In genomic region chr20:45592574-45593189, GRCh38 we compare ENCODE assay signal across 8 cellular contexts. TPM values are rescaled to one million over a fixed set of nuclear protein-coding genes. Genes with fewer than 3 reads are reported as not detected.
DNase-seq lines count a peak whose midpoint lies in the region; ATAC-seq and TF ChIP-seq lines count a peak whose summit lies in the region.

No MANE protein-coding gene starts in this region.

- peaks cover 0 to 7% of the 10 kb centered on the region in 2 experiments; a peak in 2 of 4 replicates for H3K4me1 ChIP-seq in HCT116 (ENCODE audit: control insufficient read depth in 1 of 2, insufficient read depth in 2 of 2, low read length in 2 of 2)
- H3K4me1 ChIP-seq in OCI-LY3 (ENCODE audit: low read length): no peaks in the 10 kb centered on the region

- TF ChIP-seq RAD21 in HCT116 (IDR thresholded peaks at IDR 0.05; ENCODE audit: low read depth) (peak; percentile 94), neural cell (conservative IDR thresholded peaks at IDR 0.05) (no peak)

- H3K4me3 ChIP-seq in HCT116 (replicated peaks in 1 of 2; ENCODE audit: low read depth in 1 of 2, low read length in 2 of 2) (no peak overlapping the region), OCI-LY3 (ENCODE audit: low read length) (no peak overlapping the region), neural cell (ENCODE audit: low read length) (no peak overlapping the region)

- intact Hi-C loops in HCT116 (cut with micrococcal nuclease): loop anchor here (1.0 kb wide), 1 partner anchor 179 kb away; no protein-coding TSS in a partner anchor

- H3K4me2 ChIP-seq in HCT116 (ENCODE audit: low read length) (no peak overlapping the region), OCI-LY3 (ENCODE audit: low read length) (no peak overlapping the region), neural cell (ENCODE audit: low read length) (no peak overlapping the region)

- H3K36me3 ChIP-seq in HCT116 (ENCODE audit: control insufficient read depth in 1 of 2, insufficient read depth in 2 of 2, low read length in 2 of 2) (no peaks in the 10 kb centered on the region), OCI-LY3 (replicated peaks; ENCODE audit: low read depth, low read length) (no peaks in the 10 kb centered on the region), neural cell (ENCODE audit: insufficient read depth, low read length) (no peaks in the 10 kb centered on the region)

- POLR2A ChIA-PET in HCT116 (lab: Charles Lee): no interaction called here

- BruUV-seq in HCT116 (replicated peaks; lab: Mats Ljungman, UMichigan): no TSS peak

- peak; percentile 92 to 99 (median 97) for TF ChIP-seq CTCF in HCT116 (IDR thresholded peaks at IDR 0.05 in 2 of 3, conservative IDR thresholded peaks at IDR 0.05 in 1 of 3; ENCODE audit: borderline replicate concordance in 1 of 3, insufficient read depth in 1 of 3, low read depth in 2 of 3, low read length in 2 of 3)
- peak; percentile 97 for TF ChIP-seq CTCF in OCI-LY3 (IDR thresholded peaks at IDR 0.05; ENCODE audit: low read depth, low read length)
- peak; percentile 37 for TF ChIP-seq CTCF in neural cell (IDR thresholded peaks at IDR 0.05; ENCODE audit: poor library complexity, severe bottlenecking)

- H3K9me2 ChIP-seq in HCT116 (ENCODE audit: insufficient read depth) (no peaks in the 10 kb centered on the region), neural cell (ENCODE audit: insufficient read depth, low read length) (no peaks in the 10 kb centered on the region)

- H3K27me3 ChIP-seq in HCT116 (ENCODE audit: insufficient read depth, low read length) (no peaks in the 10 kb centered on the region; the same call in 1 of the 2 replicates), OCI-LY3 (ENCODE audit: low read depth, low read length) (peaks cover 53% of the 10 kb centered on the region), neural cell (ENCODE audit: insufficient read depth, low read depth, low read length) (no peaks in the 10 kb centered on the region)

- no peak for TF ChIP-seq EP300 in neural cell (conservative IDR thresholded peaks at IDR 0.05; ENCODE audit: poor library complexity, severe bottlenecking)

- CTCF ChIA-PET in HCT116 (lab: Charles Lee): interaction anchor here (1.2 to 1.8 kb wide), 2 partner anchors 175 to 178 kb away, joined by 3 to 16 read pairs; no protein-coding TSS in a partner anchor

- H4K20me1 ChIP-seq in HCT116 (ENCODE audit: insufficient read depth): no peaks in the 10 kb centered on the region
- H4K20me1 ChIP-seq in OCI-LY3 (ENCODE audit: insufficient read depth, low read length): no peaks in the 10 kb centered on the region
- H4K20me1 ChIP-seq in neural cell (ENCODE audit: insufficient read depth): no peaks in the 10 kb centered on the region

- H2AFZ ChIP-seq in HCT116 (ENCODE audit: low read depth, low read length, poor library complexity, severe bottlenecking) (peak overlapping the region; percentile 63), OCI-LY3 (ENCODE audit: low read depth, low read length) (no peak overlapping the region), neural cell (ENCODE audit: low read depth, low read length) (no peak overlapping the region)

- no peak overlapping the region for H3K9ac ChIP-seq in HCT116 (ENCODE audit: low read length)
- no peak overlapping the region for H3K9ac ChIP-seq in OCI-LY3 (ENCODE audit: low read length)
- no peak overlapping the region for H3K9ac ChIP-seq in neural cell (ENCODE audit: low read length)

- H3K9me3 ChIP-seq in HCT116 (ENCODE audit: control insufficient read depth in 1 of 2, insufficient read depth in 1 of 2, low read depth in 1 of 2, low read length in 2 of 2): no peaks in the 10 kb centered on the region
- H3K9me3 ChIP-seq in OCI-LY3 (ENCODE audit: insufficient read depth, low read length): no peaks in the 10 kb centered on the region
- H3K9me3 ChIP-seq in neural cell (ENCODE audit: low read length): no peaks in the 10 kb centered on the region

- H3K79me2 ChIP-seq in HCT116 (ENCODE audit: insufficient read depth, low read length) (no peaks in the 10 kb centered on the region), OCI-LY3 (ENCODE audit: low read length) (no peaks in the 10 kb centered on the region), neural cell (replicated peaks; ENCODE audit: insufficient read depth, low read length) (no peaks in the 10 kb centered on the region)

- H3K27ac ChIP-seq in HCT116 (ENCODE audit: low read depth, low read length) (no peak overlapping the region), OCI-LY3 (ENCODE audit: low read length) (no peak overlapping the region), neural cell (ENCODE audit: low read length) (no peak overlapping the region)

- H3F3A ChIP-seq in neural cell (ENCODE audit: insufficient read depth, low read length, poor library complexity, severe bottlenecking): no peaks in the 10 kb centered on the region

- DNase-seq in SKM-1 treated with dmso at 0.1 percent for 144 hours (lab: John Stamatoyannopoulos, UW; ENCODE audit: unreplicated experiment) (peak; percentile 26), SKM-1 (lab: John Stamatoyannopoulos, UW; ENCODE audit: unreplicated experiment) (no peak), HCT116 (ENCODE audit: low read depth, low spot score) (peak; percentile 83), dermis microvascular lymphatic vessel endothelial cell (ENCODE audit: low read depth in 2 of 2) (peak; percentile 24 to 37)
- no peak for DNase-seq in activated CD4-positive, CD25-positive, alpha-beta regulatory T cell (lab: John Stamatoyannopoulos, UW)

- RAD21 ChIA-PET in HCT116 (lab: Charles Lee; ENCODE audit: low non-redundant PET in 1 of 2, low total read pairs in 2 of 2, uncharacterized antibody in 2 of 2, unreplicated experiment in 2 of 2): interaction anchor here in 1 of 2 experiments (1.3 kb wide), 1 partner anchor 179 kb away, joined by 3 read pairs; no protein-coding TSS in a partner anchor

- TF ChIP-seq POLR2A in HCT116 (IDR thresholded peaks at IDR 0.05; ENCODE audit: borderline replicate concordance, extremely low read depth, insufficient read depth, insufficient read length): no peak

- ATAC-seq in HCT116: peak; percentile 93
- no peak for ATAC-seq in HG03135 (IDR thresholded peaks at IDR 0.05; ENCODE audit: unreplicated experiment)

TF ChIP-seq in HCT116, 20 proteins besides CTCF, POLR2A, EP300 and RAD21 (continues in another document):
- TF ChIP-seq TCF7L2 (IDR thresholded peaks at IDR 0.05; ENCODE audit: borderline replicate concordance, extremely low read depth, insufficient read depth, insufficient read length) (no peak), ELF1 (IDR thresholded peaks at IDR 0.05; ENCODE audit: borderline replicate concordance, low read depth) (no peak), SRF (IDR thresholded peaks at IDR 0.05; ENCODE audit: low read depth) (no peak), JUND (IDR thresholded peaks at IDR 0.05) (no peak), POLR2AphosphoS5 (IDR thresholded peaks at IDR 0.05; ENCODE audit: low read depth, low read length) (no peak), CEBPB (IDR thresholded peaks at IDR 0.05; ENCODE audit: low read depth) (no peak), SP1 (IDR thresholded peaks at IDR 0.05; ENCODE audit: low read depth) (no peak), ATF3 (IDR thresholded peaks at IDR 0.05) (no peak)
- TF ChIP-seq, protein P1, sequence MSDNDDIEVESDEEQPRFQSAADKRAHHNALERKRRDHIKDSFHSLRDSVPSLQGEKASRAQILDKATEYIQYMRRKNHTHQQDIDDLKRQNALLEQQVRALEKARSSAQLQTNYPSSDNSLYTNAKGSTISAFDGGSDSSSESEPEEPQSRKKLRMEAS (IDR thresholded peaks at IDR 0.05): 0 out of 2 replicates have a peak, but pooled peaks have one; percentile 16

TF ChIP-seq in neural cell, 6 proteins besides CTCF, POLR2A, EP300 and RAD21 (continues in another document):
- TF ChIP-seq, protein P2, sequence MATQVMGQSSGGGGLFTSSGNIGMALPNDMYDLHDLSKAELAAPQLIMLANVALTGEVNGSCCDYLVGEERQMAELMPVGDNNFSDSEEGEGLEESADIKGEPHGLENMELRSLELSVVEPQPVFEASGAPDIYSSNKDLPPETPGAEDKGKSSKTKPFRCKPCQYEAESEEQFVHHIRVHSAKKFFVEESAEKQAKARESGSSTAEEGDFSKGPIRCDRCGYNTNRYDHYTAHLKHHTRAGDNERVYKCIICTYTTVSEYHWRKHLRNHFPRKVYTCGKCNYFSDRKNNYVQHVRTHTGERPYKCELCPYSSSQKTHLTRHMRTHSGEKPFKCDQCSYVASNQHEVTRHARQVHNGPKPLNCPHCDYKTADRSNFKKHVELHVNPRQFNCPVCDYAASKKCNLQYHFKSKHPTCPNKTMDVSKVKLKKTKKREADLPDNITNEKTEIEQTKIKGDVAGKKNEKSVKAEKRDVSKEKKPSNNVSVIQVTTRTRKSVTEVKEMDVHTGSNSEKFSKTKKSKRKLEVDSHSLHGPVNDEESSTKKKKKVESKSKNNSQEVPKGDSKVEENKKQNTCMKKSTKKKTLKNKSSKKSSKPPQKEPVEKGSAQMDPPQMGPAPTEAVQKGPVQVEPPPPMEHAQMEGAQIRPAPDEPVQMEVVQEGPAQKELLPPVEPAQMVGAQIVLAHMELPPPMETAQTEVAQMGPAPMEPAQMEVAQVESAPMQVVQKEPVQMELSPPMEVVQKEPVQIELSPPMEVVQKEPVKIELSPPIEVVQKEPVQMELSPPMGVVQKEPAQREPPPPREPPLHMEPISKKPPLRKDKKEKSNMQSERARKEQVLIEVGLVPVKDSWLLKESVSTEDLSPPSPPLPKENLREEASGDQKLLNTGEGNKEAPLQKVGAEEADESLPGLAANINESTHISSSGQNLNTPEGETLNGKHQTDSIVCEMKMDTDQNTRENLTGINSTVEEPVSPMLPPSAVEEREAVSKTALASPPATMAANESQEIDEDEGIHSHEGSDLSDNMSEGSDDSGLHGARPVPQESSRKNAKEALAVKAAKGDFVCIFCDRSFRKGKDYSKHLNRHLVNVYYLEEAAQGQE (IDR thresholded peaks at IDR 0.05; ENCODE audit: borderline replicate concordance): no peak

RNA-seq across cellular contexts. Expression of gene WFDC8, which starts 13.6 kb away (rescaled TPM):
- total RNA-seq in HCT116 (2021; ENCODE audit: unreplicated experiment): not detected
- not detected in 2 replicates for polyA plus RNA-seq in HCT116 (2012)
- not detected in 2 replicates for total RNA-seq in dermis microvascular lymphatic vessel endothelial cell
- not detected in 2 replicates for polyA plus RNA-seq in neural cell
- not detected in 2 replicates for polyA minus RNA-seq in neural cell

RNA-seq across cellular contexts. Expression of gene WFDC10A, which starts 36.9 kb away (rescaled TPM):
- total RNA-seq in HCT116 (2021; ENCODE audit: unreplicated experiment): 0.47 TPM
- polyA plus RNA-seq in HCT116 (2012): 0.20 and 0.40 TPM in 2 replicates
- not detected in 2 replicates for total RNA-seq in dermis microvascular lymphatic vessel endothelial cell
- polyA plus RNA-seq in neural cell: not detected in 2 replicates
- not detected in 2 replicates for polyA minus RNA-seq in neural cell

RNA-seq across cellular contexts. Expression of gene WFDC9, which starts 38.4 kb away (rescaled TPM):
- not detected for total RNA-seq in HCT116 (2021; ENCODE audit: unreplicated experiment)
- polyA plus RNA-seq in HCT116 (2012): not detected in 2 replicates
- total RNA-seq in dermis microvascular lymphatic vessel endothelial cell: not detected in 2 replicates
- polyA plus RNA-seq in neural cell: not detected in 2 replicates
- polyA minus RNA-seq in neural cell: not detected in 2 replicates

RNA-seq across cellular contexts. Expression of gene EPPIN, which starts 45.5 kb away (rescaled TPM):
- total RNA-seq in HCT116 (2021; ENCODE audit: unreplicated experiment): not detected
- polyA plus RNA-seq in HCT116 (2012): not detected in 2 replicates
- total RNA-seq in dermis microvascular lymphatic vessel endothelial cell: not detected in 2 replicates
- not detected in 2 replicates for polyA plus RNA-seq in neural cell
- not detected in 2 replicates for polyA minus RNA-seq in neural cell

RNA-seq across cellular contexts. Expression of gene WFDC6, which starts 53.4 kb away (rescaled TPM):
- total RNA-seq in HCT116 (2021; ENCODE audit: unreplicated experiment) (not detected), dermis microvascular lymphatic vessel endothelial cell (not detected in 2 replicates)
- not detected in 2 replicates for polyA plus RNA-seq in HCT116 (2012)
- not detected in 2 replicates for polyA plus RNA-seq in neural cell
- polyA minus RNA-seq in neural cell: not detected in 2 replicates

Comparison
In these comparisons a context has a peak if more than half of its experiments do, and no peak if none do; other contexts are left out.
1. DNase-seq: peak in SKM-1 treated with dmso at 0.1 percent for 144 hours (single experiment), HCT116 (single experiment) and dermis microvascular lymphatic vessel endothelial cell (2 of 2); none in SKM-1 (single experiment) and activated CD4-positive, CD25-positive, alpha-beta regulatory T cell (0 of 4).
2. CTCF ChIP-seq: peak in every context shown above with its lines; median percentile 97 in HCT116; 97 in OCI-LY3; 37 in neural cell.